Comparison of ENCODE assay signal across 8 cellular contexts in the genomic region with DNA sequence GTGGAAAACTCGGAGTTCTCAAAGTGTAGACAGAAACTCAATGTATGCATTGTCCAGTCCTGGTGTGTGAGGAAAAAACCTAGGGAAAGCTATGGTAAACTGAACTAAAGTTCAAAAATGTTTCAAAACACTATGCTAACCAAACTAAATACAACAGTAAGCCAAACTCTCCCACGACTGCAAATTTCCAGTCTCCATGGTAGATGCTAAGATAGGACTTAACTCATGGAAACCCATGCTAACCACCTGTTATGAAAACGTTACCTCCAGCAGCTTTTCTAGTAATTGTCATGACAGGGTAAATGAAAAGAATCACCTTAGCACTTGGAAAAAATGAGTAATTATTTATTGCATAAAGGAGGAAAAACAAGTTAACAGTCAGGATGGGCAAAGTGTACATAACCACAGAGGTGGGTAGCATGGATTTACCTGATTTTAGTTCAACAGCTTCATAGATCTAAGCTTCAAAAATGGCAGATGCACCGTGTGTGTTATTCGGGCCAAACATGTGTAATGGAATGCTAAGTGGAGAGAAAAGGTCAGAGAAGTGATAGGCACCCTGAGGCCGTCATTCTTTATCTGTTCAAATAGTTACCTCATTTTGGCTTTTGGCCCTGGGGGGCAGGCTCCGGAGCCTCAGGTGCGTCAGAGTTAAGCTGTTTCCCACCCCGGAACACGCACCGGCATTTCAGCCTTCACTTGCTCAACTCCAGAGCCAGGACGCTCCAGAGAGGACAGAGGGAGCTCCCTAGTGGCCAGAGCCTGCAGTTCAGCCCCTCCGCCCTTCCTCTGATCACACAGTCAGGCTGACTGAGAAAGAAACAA.
A peak's percentile ranks its signal among the peaks of the same experiment; 100 is the strongest.
DNase-seq lines count a peak whose midpoint lies in the region; ATAC-seq, FAIRE-seq and TF ChIP-seq lines count a peak whose summit lies in the region.

No MANE protein-coding gene starts in this region.

- DNase-seq in H54 (ENCODE audit: insufficient read length, low spot score) (peak; percentile 85), SJSA1 (ENCODE audit: low read depth in 1 of 2, low spot score in 2 of 2) (peak; percentile 74 to 78), globus pallidus (ENCODE audit: low spot score) (peak; percentile 74), pancreas (peak; percentile 65 to 89 (median 79)), tibial artery (peak; percentile 81 to 92)
- DNase-seq in activated naive CD4-positive, alpha-beta T cell (lab: John Stamatoyannopoulos, UW), result peak; percentile 41 to 74 (median 58)

- H3K27me3 ChIP-seq in SJSA1 (replicated peaks) (no peaks in the 10 kb centered on the region), pancreas (no peaks in the 10 kb centered on the region), tibial artery (no peaks in the 10 kb centered on the region)

- H3K4me1 ChIP-seq in SJSA1 (replicated peaks) (peaks cover 9% of the 10 kb centered on the region), pancreas (no peaks in the 10 kb centered on the region), tibial artery (peaks cover 0 to 10% (median 0%) of the 10 kb centered on the region in 4 donors)

- no peak for TF ChIP-seq POLR2A in H54 (IDR thresholded peaks at IDR 0.05; ENCODE audit: low read depth, low read length)

- TF ChIP-seq CTCF in LNCAP (IDR thresholded peaks at IDR 0.05) (peak; percentile 84), pancreas (IDR thresholded peaks at IDR 0.05) (peak; percentile 67 to 85 (median 74)), tibial artery (IDR thresholded peaks at IDR 0.05) (peak; percentile 92 to 93)

- H3K9me3 ChIP-seq in SJSA1 (replicated peaks) (no peaks in the 10 kb centered on the region; the same call in 1 of the 2 replicates), pancreas (no peaks in the 10 kb centered on the region), tibial artery (no peaks in the 10 kb centered on the region)

- H3K4me3 ChIP-seq in SJSA1, result peak overlapping the region; percentile 4; the same call in 1 of the 2 replicates
- H3K4me3 ChIP-seq in pancreas, result peak overlapping the region in 2 of 4 donors; percentile 23 to 28
- H3K4me3 ChIP-seq in tibial artery, result peak overlapping the region; percentile 42 to 47

- H3K36me3 ChIP-seq in SJSA1 (no peaks in the 10 kb centered on the region), pancreas (no peaks in the 10 kb centered on the region), tibial artery (no peaks in the 10 kb centered on the region)

- H3K27ac ChIP-seq in SJSA1, result no peak overlapping the region
- no peak overlapping the region for H3K27ac ChIP-seq in pancreas
- peak overlapping the region in 1 of 2 donors; percentile 48 for H3K27ac ChIP-seq in tibial artery

- peak; percentile 57 for FAIRE-seq in G401.6 (lab: Jason Lieb, UNC)
- FAIRE-seq in H54 (lab: Jason Lieb, UNC), result peak; percentile 94
- no peak for FAIRE-seq in pancreas (lab: Jason Lieb, UNC)

- WGBS in pancreas, 2 donors, result 16 to 19% methylated on average over 13 of the region's 13 CpGs

- ATAC-seq in pancreas, result peak; percentile 98 to 100 (median 100)

- intact Hi-C loops in pancreas (cut with DNase I) (no loop called here), tibial artery (cut with DNase I; ENCODE audit: low total_unique reads) (loop anchor here (5.0 kb wide), 1 partner anchor 572 kb away; no protein-coding TSS in a partner anchor)
